Comparison of ENCODE assay signal across 8 cellular contexts in genomic region chr1:32448186-32448772, GRCh38. TPM values are rescaled to one million over a fixed set of nuclear protein-coding genes. Genes with fewer than 3 reads are reported as not detected.
DNase-seq lines count a peak whose midpoint lies in the region; ATAC-seq and TF ChIP-seq lines count a peak whose summit lies in the region.
"Not testable (repeated sequence)": the region's sequence is repeated elsewhere in the genome, so short reads cannot be mapped to it uniquely, and the experiment has no call there.

No MANE protein-coding gene starts in this region.

- not testable (repeated sequence) for H3K36me3 ChIP-seq in neuronal stem cell (replicated peaks in 1 of 2; ENCODE audit: control insufficient read depth in 2 of 2, insufficient read depth in 2 of 2, low read length in 2 of 2)

- in situ Hi-C loops in astrocyte of the spinal cord (cut with HindIII; ENCODE audit: low sequenced_read_pairs) = not testable (repeated sequence)

- peak overlapping the region; percentile 66 for H3K27ac Mint-ChIP-seq in Calu3 (ENCODE audit: unreplicated experiment)

- TF ChIP-seq CTCF in Calu3 (IDR thresholded peaks at IDR 0.05; ENCODE audit: unreplicated experiment) (peak; percentile 82), astrocyte of the spinal cord (IDR thresholded peaks at IDR 0.05; ENCODE audit: low read depth, low read length) (peak; percentile 84)

- not testable (repeated sequence) for H3K9me3 Mint-ChIP-seq in Calu3 (ENCODE audit: low read depth, unreplicated experiment)

- CTCF ChIA-PET in Calu3 (lab: Charles Lee) = interaction anchor here (0.6 to 1.2 kb wide), 4 partner anchors 72 to 242 kb away, joined by 3 to 8 read pairs (median 6); partner anchors contain the start of genes RBBP4 and ZBTB8OS

- H4K91ac ChIP-seq in neuronal stem cell (ENCODE audit: low read depth, low read length, poor library complexity) = not testable (repeated sequence)

- H2BK12ac ChIP-seq in neuronal stem cell (ENCODE audit: low read length) = not testable (repeated sequence)

- H4K8ac ChIP-seq in neuronal stem cell (ENCODE audit: low read depth, low read length) = not testable (repeated sequence)

- WGBS in neuronal stem cell (ENCODE audit: extremely low coverage in 2 of 2, insufficient read length in 2 of 2, insufficient replicate concordance in 1 of 2), 2 donors = no CpG with 5 or more reads among the region's 12 CpGs

- ATAC-seq in stimulated activated naive CD8-positive, alpha-beta T cell treated with anti-CD3 and anti-CD28 coated beads, Interleukin-15, Interleukin-2, amounts not matched to agents 100 U/mL and 50 U/mL, for 24 hours = not testable (repeated sequence)

- H3K9me3 ChIP-seq in neuronal stem cell (replicated peaks in 1 of 2; ENCODE audit: control insufficient read depth in 2 of 2, insufficient read depth in 1 of 2, low read depth in 1 of 2, low read length in 2 of 2) = peaks cover 5 to 13% of the 10 kb centered on the region in 2 donors

- H3K4me1 ChIP-seq in neuronal stem cell (ENCODE audit: control insufficient read depth in 2 of 2, insufficient read depth in 1 of 2, low read depth in 1 of 2, low read length in 2 of 2) = not testable (repeated sequence)

- DNase-seq in Calu3 (peak; percentile 86), HS-5 (ENCODE audit: low read depth) (peak; percentile 14), NCI-H510A treated with DMSO at 0.1 percent for 48 hours (lab: John Stamatoyannopoulos, UW) (peak; percentile 48), UCSD-AML1 (lab: John Stamatoyannopoulos, UW; ENCODE audit: unreplicated experiment) (peak; percentile 63), astrocyte of the spinal cord (ENCODE audit: low read depth, low spot score) (peak; percentile 76), cardiac septum (ENCODE audit: low spot score) (peak; percentile 81)
- DNase-seq in neuronal stem cell (ENCODE audit: low spot score) = not testable (repeated sequence)
- DNase-seq in stimulated activated naive CD8-positive, alpha-beta T cell treated with anti-CD3 and anti-CD28 coated beads, Interleukin-15, Interleukin-2, amounts not matched to agents 100 U/mL and 50 U/mL, for 24 hours = peak; percentile 50

- H3K4ac ChIP-seq in neuronal stem cell (ENCODE audit: low read length) = not testable (repeated sequence)

- not testable (repeated sequence) for H3K27me3 ChIP-seq in neuronal stem cell (ENCODE audit: control insufficient read depth in 3 of 3, insufficient read depth in 3 of 3, low read depth in 1 of 3, low read length in 3 of 3)

- peaks cover 34% of the 10 kb centered on the region for H3K27me3 Mint-ChIP-seq in Calu3 (ENCODE audit: unreplicated experiment)

- not testable (repeated sequence) for H3K36me3 Mint-ChIP-seq in Calu3 (ENCODE audit: insufficient read depth, unreplicated experiment)

- H3K4me2 ChIP-seq in neuronal stem cell (ENCODE audit: insufficient read depth, low read length, poor library complexity, severe bottlenecking) = peak overlapping the region; percentile 43

- H3K4me3 ChIP-seq in astrocyte of the spinal cord (ENCODE audit: low read depth, low read length) = peak overlapping the region; percentile 35
- peak overlapping the region in 1 of 2 donors; percentile 39 for H3K4me3 ChIP-seq in neuronal stem cell (ENCODE audit: low read length in 2 of 2)

- H2AFZ ChIP-seq in neuronal stem cell (ENCODE audit: low read length) = peak overlapping the region; percentile 89

- H2BK15ac ChIP-seq in neuronal stem cell (ENCODE audit: low read length) = not testable (repeated sequence)

- H3K23ac ChIP-seq in neuronal stem cell (ENCODE audit: low read depth, low read length, poor library complexity) = not testable (repeated sequence)

- H3K79me1 ChIP-seq in neuronal stem cell (ENCODE audit: low read depth, low read length) = not testable (repeated sequence)

- peak overlapping the region; percentile 46 for H3K4me3 Mint-ChIP-seq in Calu3 (ENCODE audit: low read depth, unreplicated experiment)

- H3K14ac ChIP-seq in neuronal stem cell (ENCODE audit: low read length) = not testable (repeated sequence)

- not testable (repeated sequence) for H3K18ac ChIP-seq in neuronal stem cell (ENCODE audit: low read length)

- H3K27ac ChIP-seq in neuronal stem cell (replicated peaks; ENCODE audit: low read length) = peak overlapping the region; percentile 49

- H3K9ac ChIP-seq in neuronal stem cell (ENCODE audit: low read depth, low read length, poor library complexity) = not testable (repeated sequence)

- H3K4me1 Mint-ChIP-seq in Calu3 (ENCODE audit: low read depth, unreplicated experiment) = peaks cover 27% of the 10 kb centered on the region

- H2AK5ac ChIP-seq in neuronal stem cell (ENCODE audit: low read depth, low read length) = not testable (repeated sequence)

- H2BK5ac ChIP-seq in neuronal stem cell (ENCODE audit: low read length) = not testable (repeated sequence)

- not testable (repeated sequence) for BruUV-seq in Calu3 (replicated peaks; lab: Mats Ljungman, UMichigan)

- intact Hi-C loops in Calu3 (cut with micrococcal nuclease; ENCODE audit: unreplicated experiment) = loop anchor here (2.0 kb wide), 2 partner anchors 53 to 173 kb away; no protein-coding TSS in a partner anchor
- intact Hi-C loops in cardiac septum (cut with DNase I) = not testable (repeated sequence)

- not testable (repeated sequence) for H2BK120ac ChIP-seq in neuronal stem cell (ENCODE audit: low read depth, low read length)

RNA-seq across cellular contexts. Expression of gene ZBTB8B, which starts 16.6 kb away (rescaled TPM):
- total RNA-seq in Calu3 (2022) = 0.32 and 0.35 TPM in 2 replicates
- total RNA-seq in cardiac septum = not detected
- 1.9 TPM for polyA plus RNA-seq in neuronal stem cell (2013, experiment 1 of 2)
- polyA plus RNA-seq in neuronal stem cell (2013, experiment 2 of 2) = 2.0 TPM

RNA-seq across cellular contexts. Expression of gene BSDC1, which starts 54.0 kb away (rescaled TPM):
- total RNA-seq in Calu3 (2022) = 48.5 and 49.4 TPM in 2 replicates
- total RNA-seq in cardiac septum = 41.3 TPM
- 34.0 TPM for polyA plus RNA-seq in neuronal stem cell (2013, experiment 1 of 2)
- 36.4 TPM for polyA plus RNA-seq in neuronal stem cell (2013, experiment 2 of 2)
